In the genomic region with DNA sequence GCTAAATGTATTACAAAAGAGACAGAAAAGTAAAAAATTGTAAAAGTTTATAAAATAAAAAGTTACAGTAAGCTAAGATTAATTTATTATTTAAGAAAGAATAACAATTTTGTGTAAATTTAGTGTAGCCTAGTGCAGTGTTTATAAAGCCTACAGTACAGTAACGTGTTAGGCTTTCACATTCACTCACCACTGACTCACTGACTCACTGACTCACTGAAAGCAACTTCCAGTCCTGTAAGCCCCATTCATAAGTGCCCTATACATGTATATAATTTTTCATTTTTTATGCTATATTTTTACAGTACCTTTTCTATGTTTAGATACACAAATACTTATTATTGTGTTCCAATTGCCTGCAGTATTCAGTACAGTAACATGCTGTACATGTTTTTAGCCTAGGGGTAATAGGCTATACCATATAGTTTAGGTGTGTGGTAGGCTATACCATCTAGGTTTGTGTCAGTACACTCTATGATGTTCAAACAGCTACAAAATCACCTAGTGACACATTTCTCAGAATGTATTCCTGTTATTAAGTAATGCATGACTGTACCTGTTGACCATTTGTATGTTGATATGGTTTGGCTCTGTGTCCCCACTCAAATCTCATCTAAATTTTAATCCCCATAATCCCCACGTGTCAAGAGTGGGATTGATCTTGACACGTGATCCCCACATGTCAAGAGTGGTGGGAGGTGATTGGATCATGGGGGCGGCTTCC, we compare ENCODE assay signal across 1 cellular context.
TF ChIP-seq lines count a peak whose summit lies in the region.

No MANE protein-coding gene starts in this region.

TF ChIP-seq in K562, 482 proteins besides CTCF, POLR2A, EP300 and RAD21:
- TF ChIP-seq ZNF79 (CRISPR knock-in tag; IDR thresholded peaks at IDR 0.05; ENCODE audit: low read depth): no peak
- TF ChIP-seq, protein P1, sequence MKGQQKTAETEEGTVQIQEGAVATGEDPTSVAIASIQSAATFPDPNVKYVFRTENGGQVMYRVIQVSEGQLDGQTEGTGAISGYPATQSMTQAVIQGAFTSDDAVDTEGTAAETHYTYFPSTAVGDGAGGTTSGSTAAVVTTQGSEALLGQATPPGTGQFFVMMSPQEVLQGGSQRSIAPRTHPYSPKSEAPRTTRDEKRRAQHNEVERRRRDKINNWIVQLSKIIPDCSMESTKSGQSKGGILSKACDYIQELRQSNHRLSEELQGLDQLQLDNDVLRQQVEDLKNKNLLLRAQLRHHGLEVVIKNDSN (CRISPR knock-in tag; IDR thresholded peaks at IDR 0.05): peak; percentile 34; the same call in 1 of the 2 replicates
- no peak for TF ChIP-seq RBM34 (IDR thresholded peaks at IDR 0.05; ENCODE audit: borderline replicate concordance, insufficient read depth, low read length)
- no peak for TF ChIP-seq ZNF197 (CRISPR knock-in tag; IDR thresholded peaks at IDR 0.05; ENCODE audit: low read depth)
